In the genomic region with DNA sequence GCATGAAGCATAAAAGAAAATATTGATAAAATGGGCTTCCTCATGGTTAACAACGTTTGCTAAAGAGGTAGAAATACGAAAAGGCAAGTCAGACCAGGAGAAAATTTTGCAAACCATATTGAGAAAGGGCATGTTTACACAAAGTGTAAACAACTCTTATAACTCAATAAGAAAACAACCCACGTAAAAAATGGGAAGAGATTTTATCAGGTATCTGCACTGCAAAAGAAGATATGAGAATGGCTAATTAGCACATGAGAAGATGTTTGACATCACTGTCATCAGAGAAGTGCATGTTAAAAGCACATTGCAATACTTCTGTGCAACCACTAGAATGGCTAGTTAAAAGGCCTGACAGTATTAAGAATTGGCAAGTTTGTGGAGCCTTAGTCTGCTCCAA, we compare ENCODE assay signal across 23 cellular contexts.
"Had no signal": no experiment of that assay in that cellular context is flagged by ENCODE, and none has a peak within 500 bp of the region (broad histone marks: within the 10 kb centered on the region; RNA-seq: fewer than 3 reads in every experiment).

No MANE protein-coding gene starts in this region.

- H3K79me2 ChIP-seq: hepatocyte, parathyroid adenoma had no signal

- H3K27ac ChIP-seq: dorsolateral prefrontal cortex, epithelial cell of prostate, foreskin keratinocyte, gastroesophageal sphincter, heart left ventricle, hepatocyte, neural progenitor cell, parathyroid adenoma, suprapubic skin, transverse colon, upper lobe of right lung, uterus had no signal

- H3K4me1 ChIP-seq: gastroesophageal sphincter, heart left ventricle, parathyroid adenoma, suprapubic skin, transverse colon, upper lobe of right lung, uterus had no signal

- FAIRE-seq: kidney had no signal

- H3K36me3 ChIP-seq: neural progenitor cell, transverse colon, upper lobe of right lung, uterus had no signal

- H3K9me3 ChIP-seq: gastroesophageal sphincter, heart left ventricle, suprapubic skin, transverse colon, upper lobe of right lung, uterus had no signal

- DNase-seq: dorsolateral prefrontal cortex; effector CD4-positive, alpha-beta T cell; foreskin keratinocyte; heart left ventricle; kidney; naive thymus-derived CD4-positive, alpha-beta T cell; stimulated activated CD4-positive, alpha-beta T cell treated with anti-CD3 and anti-CD28 coated beads, Interleukin-12 subunit alpha, Interleukin-12 subunit beta, amount 100 ng/mL, for 4 hours; stimulated activated CD4-positive, alpha-beta T cell treated with anti-CD3 and anti-CD28 coated beads, Interleukin-1b, Interleukin-23, amount 100 ng/mL, for 48 hours; stimulated activated CD4-positive, alpha-beta T cell treated with anti-CD3 and anti-CD28 coated beads, Interleukin-4, amount 100 ng/mL, for 1 hour; stimulated activated CD8-positive, alpha-beta memory T cell treated with anti-CD3 and anti-CD28 coated beads, Interleukin-4, amount 100 ng/mL, for 48 hours; stimulated activated naive CD4-positive, alpha-beta T cell; stimulated activated naive CD8-positive, alpha-beta T cell treated with anti-CD3 and anti-CD28 coated beads, Interleukin-15, amount 100 ng/mL, for 72 hours; transverse colon; upper lobe of right lung; uterus had no signal

- H2AFZ ChIP-seq: hepatocyte, neural progenitor cell, parathyroid adenoma had no signal

- H3K27me3 ChIP-seq: dorsolateral prefrontal cortex, foreskin keratinocyte, gastroesophageal sphincter, heart left ventricle, hepatocyte, neural progenitor cell, suprapubic skin, transverse colon, upper lobe of right lung, uterus had no signal

- H3K9ac ChIP-seq: neural progenitor cell, parathyroid adenoma had no signal

- H3K4me2 ChIP-seq: hepatocyte, neural progenitor cell, smooth muscle cell had no signal

- H3K4me3 ChIP-seq: dorsolateral prefrontal cortex, gastroesophageal sphincter, heart left ventricle, hepatocyte, lung, neural progenitor cell, smooth muscle cell, suprapubic skin, transverse colon, upper lobe of right lung, uterus had no signal
